In the genomic region with DNA sequence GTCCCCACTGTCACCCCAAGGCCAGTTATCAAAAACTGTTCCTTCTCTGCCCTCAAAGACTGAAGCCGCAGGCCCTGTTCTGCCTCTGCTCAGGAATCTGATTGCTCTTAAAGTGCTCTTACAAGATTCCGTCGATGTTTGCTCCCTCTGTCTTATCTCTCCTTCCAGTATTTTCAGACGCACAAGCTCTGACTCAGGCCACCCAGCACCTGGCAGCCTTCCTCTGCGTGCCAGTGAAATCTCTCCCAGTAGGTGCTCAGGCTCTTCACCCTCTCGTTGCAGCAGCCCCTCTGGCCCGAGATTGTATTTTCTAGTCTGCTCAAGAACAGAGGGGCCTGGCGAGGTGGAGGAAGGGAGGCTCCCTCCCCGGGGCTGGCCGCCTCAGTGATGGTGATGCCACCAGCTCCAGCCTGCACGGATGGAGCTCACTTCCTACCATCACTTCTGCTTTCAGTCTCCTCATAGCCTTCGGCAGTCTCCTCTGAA, we compare ENCODE assay signal across 8 cellular contexts.
DNase-seq lines count a peak whose midpoint lies in the region; ATAC-seq, FAIRE-seq and TF ChIP-seq lines count a peak whose summit lies in the region.

No MANE protein-coding gene starts in this region.

- intact Hi-C loops in natural killer cell (cut with micrococcal nuclease): no loop called here

- peak in 1 of 3 donors; percentile 22 for ATAC-seq in natural killer cell

- peaks cover 28% of the 10 kb centered on the region for H3K36me3 Mint-ChIP-seq in natural killer cell

- no peaks in the 10 kb centered on the region for H3K27me3 Mint-ChIP-seq in natural killer cell (ENCODE audit: low read depth in 2 of 2)

- no peak overlapping the region for H3K4me3 ChIP-seq in bronchial epithelial cell (ENCODE audit: low read depth, low read length)

- peak overlapping the region; percentile 42 for H3K4me3 Mint-ChIP-seq in natural killer cell

- peak; percentile 60 for DNase-seq in ELF-1 (ENCODE audit: low read depth, low spot score)
- peak; percentile 85 to 86 for DNase-seq in Kasumi-1 (lab: John Stamatoyannopoulos, UW)
- peak; percentile 12 for DNase-seq in bronchial epithelial cell (ENCODE audit: low read depth)
- no peak for DNase-seq in natural killer cell
- no peak for DNase-seq in SHP77 (lab: John Stamatoyannopoulos, UW)
- no peak for DNase-seq in NCI-H1092 treated with DMSO at 0.1 percent for 48 hours (lab: John Stamatoyannopoulos, UW)
- DNase-seq in NCI-H446 treated with DMSO at 0.1 percent for 48 hours (lab: John Stamatoyannopoulos, UW): no peak
- DNase-seq in 8988T: no peak

- no peak for FAIRE-seq in bronchial epithelial cell (lab: Jason Lieb, UNC)

- no peaks in the 10 kb centered on the region for H3K36me3 ChIP-seq in bronchial epithelial cell (ENCODE audit: control insufficient read depth, insufficient read depth, low read length)

- no peaks in the 10 kb centered on the region for H3K9me3 Mint-ChIP-seq in natural killer cell

- H3K4me1 Mint-ChIP-seq in natural killer cell: peaks cover 54 to 65% of the 10 kb centered on the region in 2 donors

- peak overlapping the region; percentile 83 to 92 for H3K27ac Mint-ChIP-seq in natural killer cell

- no peaks in the 10 kb centered on the region for H3K27me3 ChIP-seq in bronchial epithelial cell (ENCODE audit: control insufficient read depth, insufficient read depth, low read length)

- no peak for TF ChIP-seq CTCF in bronchial epithelial cell (IDR thresholded peaks at IDR 0.05; ENCODE audit: insufficient read depth, low read length, severe bottlenecking)
- TF ChIP-seq CTCF in natural killer cell (IDR thresholded peaks at IDR 0.05): no peak

Comparison
In these comparisons a context has a peak if more than half of its experiments do, and no peak if none do; other contexts are left out.
1. DNase-seq: peak in ELF-1 (single experiment), Kasumi-1 (2 of 2) and bronchial epithelial cell (single experiment); none in natural killer cell (single experiment), SHP77 (0 of 2), NCI-H1092 treated with DMSO at 0.1 percent for 48 hours (single experiment), NCI-H446 treated with DMSO at 0.1 percent for 48 hours (single experiment) and 8988T (single experiment).